Comparison of ENCODE assay signal across 6 cellular contexts in the genomic region with DNA sequence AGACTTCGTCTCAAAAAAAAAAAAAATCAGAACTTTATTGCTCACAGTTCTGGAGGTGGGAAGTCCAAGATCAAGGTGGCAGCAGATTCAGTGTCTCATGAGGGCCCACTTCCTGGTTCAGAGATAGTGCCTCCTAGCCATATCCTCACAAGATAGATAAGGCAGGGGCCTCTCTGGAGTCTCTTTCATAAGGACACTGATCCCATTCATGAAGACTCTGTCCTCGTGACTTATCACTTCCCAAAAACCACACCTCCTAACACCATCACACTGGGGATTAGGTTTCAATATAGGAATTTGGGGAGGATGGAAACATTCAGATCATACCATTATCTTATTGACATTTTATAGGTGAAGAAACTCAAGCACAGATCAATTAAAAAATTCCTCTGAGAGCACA.
"Had no signal": no experiment of that assay in that cellular context is flagged by ENCODE, and none has a peak within 500 bp of the region (broad histone marks: within the 10 kb centered on the region; RNA-seq: fewer than 3 reads in every experiment).

No MANE protein-coding gene starts in this region.

- H3K36me3 Mint-ChIP-seq: IgD-negative memory B cell had no signal

- DNase-seq: KBM-7 had no signal

- H3K4me3 ChIP-seq: GM23338, HAP-1 had no signal

- H3K27ac ChIP-seq: HL-60, KMS-11 had no signal

- H3K9me3 ChIP-seq: HAP-1 had no signal

- H2AFZ ChIP-seq: GM23338 had no signal

- H3K36me3 ChIP-seq: HAP-1 had no signal

- H3K4me2 ChIP-seq: GM23338, KMS-11 had no signal

- H3K4me3 Mint-ChIP-seq: GM23338 had no signal

- H3K4me1 ChIP-seq: HAP-1 had no signal

- H3K4me1 Mint-ChIP-seq: GM23338, IgD-negative memory B cell had no signal

- H3K27ac Mint-ChIP-seq: GM23338, IgD-negative memory B cell had no signal

- H3K9ac ChIP-seq: KMS-11 had no signal
